ENCODE assay signal across 1 cellular context in the genomic region with DNA sequence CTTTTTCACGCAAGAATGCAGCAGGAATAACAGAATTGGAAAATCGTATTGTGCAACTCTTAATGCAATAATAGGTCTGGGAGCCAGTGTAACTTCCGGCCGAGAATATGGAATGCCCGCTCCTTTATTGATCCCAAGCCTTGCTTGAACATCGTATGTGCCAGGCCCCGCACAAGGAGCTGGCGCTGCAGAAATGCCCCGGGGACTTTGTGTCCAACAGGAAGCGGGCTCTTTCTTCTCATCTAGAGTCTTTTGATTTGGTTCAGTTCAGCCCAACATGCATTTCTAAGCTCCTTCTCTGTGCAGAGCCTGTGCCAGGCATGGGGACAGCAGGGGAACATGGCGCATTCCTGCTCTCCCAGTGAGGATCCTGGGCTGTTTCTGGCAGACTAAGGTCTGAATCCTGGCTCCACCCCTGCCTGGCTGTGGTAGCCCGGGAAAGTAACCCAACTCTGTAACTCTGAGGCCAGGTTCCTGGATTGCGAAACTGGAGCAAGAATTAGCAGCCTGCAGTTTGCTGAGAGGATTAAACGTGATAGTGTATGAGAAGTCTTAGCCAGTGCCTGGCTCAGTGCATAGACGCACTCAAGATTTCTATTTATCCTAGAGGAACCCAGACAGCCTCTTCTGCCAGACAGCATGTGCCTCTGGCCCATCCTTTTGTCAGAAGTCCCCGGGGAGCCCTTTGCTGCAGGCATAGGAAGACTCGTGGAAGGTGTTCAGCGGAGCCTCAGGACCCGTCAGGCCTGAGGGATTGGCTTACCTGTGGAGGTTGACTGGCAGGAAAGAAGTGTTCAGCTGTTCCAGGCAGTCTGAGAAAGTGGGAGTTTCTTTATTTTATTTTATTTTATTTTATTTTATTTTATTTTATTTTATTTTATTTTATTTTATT.
TF ChIP-seq lines count a peak whose summit lies in the region.

No MANE protein-coding gene starts in this region.

TF ChIP-seq in SK-N-SH treated with all-trans-retinoic acid at 6 μM for 48 hours, 23 proteins besides CTCF, POLR2A, EP300 and RAD21 (continued from another document):
- TF ChIP-seq, protein P1, sequence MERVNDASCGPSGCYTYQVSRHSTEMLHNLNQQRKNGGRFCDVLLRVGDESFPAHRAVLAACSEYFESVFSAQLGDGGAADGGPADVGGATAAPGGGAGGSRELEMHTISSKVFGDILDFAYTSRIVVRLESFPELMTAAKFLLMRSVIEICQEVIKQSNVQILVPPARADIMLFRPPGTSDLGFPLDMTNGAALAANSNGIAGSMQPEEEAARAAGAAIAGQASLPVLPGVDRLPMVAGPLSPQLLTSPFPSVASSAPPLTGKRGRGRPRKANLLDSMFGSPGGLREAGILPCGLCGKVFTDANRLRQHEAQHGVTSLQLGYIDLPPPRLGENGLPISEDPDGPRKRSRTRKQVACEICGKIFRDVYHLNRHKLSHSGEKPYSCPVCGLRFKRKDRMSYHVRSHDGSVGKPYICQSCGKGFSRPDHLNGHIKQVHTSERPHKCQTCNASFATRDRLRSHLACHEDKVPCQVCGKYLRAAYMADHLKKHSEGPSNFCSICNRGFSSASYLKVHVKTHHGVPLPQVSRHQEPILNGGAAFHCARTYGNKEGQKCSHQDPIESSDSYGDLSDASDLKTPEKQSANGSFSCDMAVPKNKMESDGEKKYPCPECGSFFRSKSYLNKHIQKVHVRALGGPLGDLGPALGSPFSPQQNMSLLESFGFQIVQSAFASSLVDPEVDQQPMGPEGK (CRISPR knock-in tag; IDR thresholded peaks at IDR 0.05; ENCODE audit: borderline replicate concordance): no peak
- TF ChIP-seq SNAI2 (CRISPR knock-in tag; IDR thresholded peaks at IDR 0.05) (no peak), ISL1 (CRISPR knock-in tag; IDR thresholded peaks at IDR 0.05) (no peak), CSRNP3 (CRISPR knock-in tag; IDR thresholded peaks at IDR 0.05) (no peak), BACH2 (CRISPR knock-in tag; IDR thresholded peaks at IDR 0.05; ENCODE audit: borderline replicate concordance) (no peak), ZNF8 (CRISPR knock-in tag; IDR thresholded peaks at IDR 0.05) (no peak), GLIS3 (CRISPR knock-in tag; IDR thresholded peaks at IDR 0.05) (no peak), ARNTL (CRISPR knock-in tag; IDR thresholded peaks at IDR 0.05; ENCODE audit: borderline replicate concordance, low read depth) (no peak), OSR1 (CRISPR knock-in tag; IDR thresholded peaks at IDR 0.05) (no peak), ZFP30 (CRISPR knock-in tag; IDR thresholded peaks at IDR 0.05) (no peak), ZFP3 (CRISPR knock-in tag; IDR thresholded peaks at IDR 0.05) (no peak), CSDC2 (CRISPR knock-in tag; IDR thresholded peaks at IDR 0.05) (no peak), ESRRG (CRISPR knock-in tag; IDR thresholded peaks at IDR 0.05) (no peak)
- TF ChIP-seq, protein P2, sequence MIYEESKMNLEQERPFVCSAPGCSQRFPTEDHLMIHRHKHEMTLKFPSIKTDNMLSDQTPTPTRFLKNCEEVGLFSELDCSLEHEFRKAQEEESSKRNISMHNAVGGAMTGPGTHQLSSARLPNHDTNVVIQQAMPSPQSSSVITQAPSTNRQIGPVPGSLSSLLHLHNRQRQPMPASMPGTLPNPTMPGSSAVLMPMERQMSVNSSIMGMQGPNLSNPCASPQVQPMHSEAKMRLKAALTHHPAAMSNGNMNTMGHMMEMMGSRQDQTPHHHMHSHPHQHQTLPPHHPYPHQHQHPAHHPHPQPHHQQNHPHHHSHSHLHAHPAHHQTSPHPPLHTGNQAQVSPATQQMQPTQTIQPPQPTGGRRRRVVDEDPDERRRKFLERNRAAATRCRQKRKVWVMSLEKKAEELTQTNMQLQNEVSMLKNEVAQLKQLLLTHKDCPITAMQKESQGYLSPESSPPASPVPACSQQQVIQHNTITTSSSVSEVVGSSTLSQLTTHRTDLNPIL (CRISPR knock-in tag; IDR thresholded peaks at IDR 0.05; ENCODE audit: low read depth): no peak
- TF ChIP-seq, protein P3, sequence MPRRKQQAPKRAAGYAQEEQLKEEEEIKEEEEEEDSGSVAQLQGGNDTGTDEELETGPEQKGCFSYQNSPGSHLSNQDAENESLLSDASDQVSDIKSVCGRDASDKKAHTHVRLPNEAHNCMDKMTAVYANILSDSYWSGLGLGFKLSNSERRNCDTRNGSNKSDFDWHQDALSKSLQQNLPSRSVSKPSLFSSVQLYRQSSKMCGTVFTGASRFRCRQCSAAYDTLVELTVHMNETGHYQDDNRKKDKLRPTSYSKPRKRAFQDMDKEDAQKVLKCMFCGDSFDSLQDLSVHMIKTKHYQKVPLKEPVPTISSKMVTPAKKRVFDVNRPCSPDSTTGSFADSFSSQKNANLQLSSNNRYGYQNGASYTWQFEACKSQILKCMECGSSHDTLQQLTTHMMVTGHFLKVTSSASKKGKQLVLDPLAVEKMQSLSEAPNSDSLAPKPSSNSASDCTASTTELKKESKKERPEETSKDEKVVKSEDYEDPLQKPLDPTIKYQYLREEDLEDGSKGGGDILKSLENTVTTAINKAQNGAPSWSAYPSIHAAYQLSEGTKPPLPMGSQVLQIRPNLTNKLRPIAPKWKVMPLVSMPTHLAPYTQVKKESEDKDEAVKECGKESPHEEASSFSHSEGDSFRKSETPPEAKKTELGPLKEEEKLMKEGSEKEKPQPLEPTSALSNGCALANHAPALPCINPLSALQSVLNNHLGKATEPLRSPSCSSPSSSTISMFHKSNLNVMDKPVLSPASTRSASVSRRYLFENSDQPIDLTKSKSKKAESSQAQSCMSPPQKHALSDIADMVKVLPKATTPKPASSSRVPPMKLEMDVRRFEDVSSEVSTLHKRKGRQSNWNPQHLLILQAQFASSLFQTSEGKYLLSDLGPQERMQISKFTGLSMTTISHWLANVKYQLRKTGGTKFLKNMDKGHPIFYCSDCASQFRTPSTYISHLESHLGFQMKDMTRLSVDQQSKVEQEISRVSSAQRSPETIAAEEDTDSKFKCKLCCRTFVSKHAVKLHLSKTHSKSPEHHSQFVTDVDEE (CRISPR knock-in tag; IDR thresholded peaks at IDR 0.05): no peak
